ENCODE assay signal across 1 cellular context in the genomic region with DNA sequence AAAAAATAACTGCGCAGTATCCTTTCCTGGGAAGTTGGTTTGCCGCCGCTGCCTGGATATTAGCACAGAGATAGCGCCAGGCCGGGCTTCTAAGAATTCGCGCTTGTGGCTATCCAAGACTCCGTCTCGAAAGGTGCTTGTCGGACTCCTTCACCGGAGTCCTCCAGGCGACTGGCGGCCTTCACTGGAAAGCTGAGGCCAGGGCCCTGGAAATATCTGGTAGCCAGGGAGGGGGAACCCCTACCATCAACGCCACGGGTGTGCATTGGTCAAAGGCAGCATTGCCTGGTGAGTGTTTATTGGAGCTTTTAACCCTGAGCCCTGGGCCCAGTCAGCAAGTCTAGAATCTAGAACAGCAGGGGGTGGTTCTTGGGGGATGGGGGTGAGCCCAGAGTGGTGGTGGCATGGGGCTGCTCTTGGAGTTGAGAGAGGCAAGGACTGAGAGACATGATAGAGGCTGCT.
A peak's percentile ranks its signal among the peaks of the same experiment; 100 is the strongest.
TF ChIP-seq lines count a peak whose summit lies in the region.

No MANE protein-coding gene starts in this region.

TF ChIP-seq in HEK293, 187 proteins besides CTCF, POLR2A, EP300 and RAD21 (continued from another document):
- TF ChIP-seq, protein P1, sequence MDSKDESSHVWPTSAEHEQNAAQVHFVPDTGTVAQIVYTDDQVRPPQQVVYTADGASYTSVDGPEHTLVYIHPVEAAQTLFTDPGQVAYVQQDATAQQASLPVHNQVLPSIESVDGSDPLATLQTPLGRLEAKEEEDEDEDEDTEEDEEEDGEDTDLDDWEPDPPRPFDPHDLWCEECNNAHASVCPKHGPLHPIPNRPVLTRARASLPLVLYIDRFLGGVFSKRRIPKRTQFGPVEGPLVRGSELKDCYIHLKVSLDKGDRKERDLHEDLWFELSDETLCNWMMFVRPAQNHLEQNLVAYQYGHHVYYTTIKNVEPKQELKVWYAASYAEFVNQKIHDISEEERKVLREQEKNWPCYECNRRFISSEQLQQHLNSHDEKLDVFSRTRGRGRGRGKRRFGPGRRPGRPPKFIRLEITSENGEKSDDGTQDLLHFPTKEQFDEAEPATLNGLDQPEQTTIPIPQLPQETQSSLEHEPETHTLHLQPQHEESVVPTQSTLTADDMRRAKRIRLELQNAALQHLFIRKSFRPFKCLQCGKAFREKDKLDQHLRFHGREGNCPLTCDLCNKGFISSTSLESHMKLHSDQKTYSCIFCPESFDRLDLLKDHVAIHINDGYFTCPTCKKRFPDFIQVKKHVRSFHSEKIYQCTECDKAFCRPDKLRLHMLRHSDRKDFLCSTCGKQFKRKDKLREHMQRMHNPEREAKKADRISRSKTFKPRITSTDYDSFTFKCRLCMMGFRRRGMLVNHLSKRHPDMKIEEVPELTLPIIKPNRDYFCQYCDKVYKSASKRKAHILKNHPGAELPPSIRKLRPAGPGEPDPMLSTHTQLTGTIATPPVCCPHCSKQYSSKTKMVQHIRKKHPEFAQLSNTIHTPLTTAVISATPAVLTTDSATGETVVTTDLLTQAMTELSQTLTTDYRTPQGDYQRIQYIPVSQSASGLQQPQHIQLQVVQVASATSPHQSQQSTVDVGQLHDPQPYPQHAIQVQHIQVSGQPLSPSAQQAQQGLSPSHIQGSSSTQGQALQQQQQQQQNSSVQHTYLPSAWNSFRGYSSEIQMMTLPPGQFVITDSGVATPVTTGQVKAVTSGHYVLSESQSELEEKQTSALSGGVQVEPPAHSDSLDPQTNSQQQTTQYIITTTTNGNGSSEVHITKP (tag by site-specific recombination; IDR thresholded peaks at IDR 0.05), result 0 out of 2 replicates have a peak, but pooled peaks have one; percentile 23
- 0 out of 2 replicates have a peak, but pooled peaks have one; percentile 52 for TF ChIP-seq ZNF10 (tag by site-specific recombination; IDR thresholded peaks at IDR 0.05)
- TF ChIP-seq GLIS2 (tag by site-specific recombination; IDR thresholded peaks at IDR 0.05), result peak; percentile 29; the same call in 1 of the 2 replicates
